ENCODE assay signal across 1 cellular context in the genomic region with DNA sequence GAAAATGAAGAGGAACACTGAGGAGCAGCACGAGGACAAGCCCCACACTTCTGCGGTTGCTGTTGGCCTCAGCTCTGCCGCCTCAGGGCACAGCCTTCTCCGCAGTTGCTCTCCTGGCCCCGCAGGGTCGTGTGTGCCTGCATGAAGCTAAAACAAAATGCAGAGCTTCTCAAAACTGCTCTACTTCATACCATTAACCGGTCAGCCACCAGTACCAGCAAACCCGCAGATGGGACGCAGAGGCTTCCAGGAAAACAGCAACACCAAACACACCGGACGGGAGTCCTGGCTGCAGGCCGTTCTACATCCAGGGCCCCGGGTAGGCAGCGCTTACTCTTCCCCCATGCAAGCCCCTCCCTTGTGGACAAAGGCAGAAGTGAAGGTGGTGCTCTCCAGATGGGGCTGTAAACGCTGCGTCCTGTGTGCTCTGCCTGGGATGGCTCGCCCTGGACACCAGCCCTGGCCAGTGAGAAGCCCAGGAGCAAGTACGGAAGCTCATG.
TF ChIP-seq lines count a peak whose summit lies in the region.

No MANE protein-coding gene starts in this region.

TF ChIP-seq in K562, 482 proteins besides CTCF, POLR2A, EP300 and RAD21:
- TF ChIP-seq SRSF9 (IDR thresholded peaks at IDR 0.05; ENCODE audit: borderline replicate concordance, low read depth, low read length) (no peak), SMC3 (conservative IDR thresholded peaks at IDR 0.05; ENCODE audit: insufficient read depth, low read depth, low read length) (0 out of 2 replicates have a peak, but pooled peaks have one; percentile 3)
